8 cellular contexts compared by ENCODE assay signal in the genomic region with DNA sequence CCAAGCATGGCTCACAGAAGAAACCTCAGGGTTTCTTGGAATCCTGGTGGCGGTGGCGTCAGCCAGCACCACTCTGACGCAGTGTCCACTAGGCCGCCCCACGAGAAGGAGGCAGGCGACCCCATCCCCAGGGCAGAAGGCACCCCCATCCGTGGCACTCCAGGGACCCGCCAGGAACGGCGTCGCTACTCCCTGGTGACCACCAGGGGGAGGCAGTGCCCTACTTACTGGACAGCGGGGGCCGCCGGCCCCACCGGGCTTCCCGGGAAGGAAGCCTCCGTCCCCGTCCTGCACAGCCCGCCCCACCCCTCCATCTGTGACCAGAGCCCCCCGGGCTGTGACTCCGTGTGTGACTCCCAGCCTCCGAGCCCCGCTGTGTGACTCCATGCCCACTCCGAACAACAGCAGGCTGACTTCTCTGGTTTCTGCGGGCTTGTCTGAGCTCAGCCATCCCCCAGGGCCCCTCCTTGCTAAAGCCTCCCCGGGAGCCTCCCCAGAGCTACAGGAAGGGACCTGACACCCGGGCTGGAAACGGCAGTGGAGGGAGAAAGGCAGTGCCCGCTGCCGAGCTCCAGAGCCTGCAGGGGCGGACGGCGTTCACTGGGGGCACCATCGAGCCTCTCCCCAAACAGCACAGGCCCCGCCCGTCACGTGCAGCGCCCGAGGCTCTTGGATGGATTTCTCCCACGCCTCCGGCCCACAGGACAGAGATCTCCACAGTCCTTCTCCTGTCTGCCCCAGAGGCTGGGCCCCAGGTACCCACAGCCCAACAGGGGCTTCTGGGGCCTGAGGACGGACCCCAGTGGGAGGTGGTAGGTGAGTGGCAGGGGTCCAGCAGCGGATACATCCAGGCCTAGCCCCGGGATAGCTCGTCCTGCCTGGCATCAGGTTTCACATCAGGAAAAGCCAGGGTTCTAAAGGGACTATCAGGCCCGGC.
A peak's percentile ranks its signal among the peaks of the same experiment; 100 is the strongest.
DNase-seq lines count a peak whose midpoint lies in the region; ATAC-seq and TF ChIP-seq lines count a peak whose summit lies in the region.

No MANE protein-coding gene starts in this region.

- CTCF ChIA-PET in GM10248 (lab: Yijun Ruan, JAX) = interaction anchor here (0.6 to 9.7 kb wide), 57 partner anchors 9 to 673 kb away, joined by 3 to 122 read pairs (median 4); partner anchors contain the start of genes DDOST, HP1BP3, KIF17 and SH2D5

- TF ChIP-seq CTCF in GM10248 (IDR thresholded peaks at IDR 0.05; ENCODE audit: control extremely low read depth, extremely low read depth, low read depth, missing control alignments) = peak; percentile 85
- TF ChIP-seq CTCF in choroid plexus epithelial cell (conservative IDR thresholded peaks at IDR 0.05; ENCODE audit: low read depth, low read length) = peak; percentile 85

- H3K4me3 ChIP-seq in choroid plexus epithelial cell (ENCODE audit: low read depth, low read length) = peak overlapping the region; percentile 66

- ATAC-seq in HG03280 (IDR thresholded peaks at IDR 0.05; ENCODE audit: unreplicated experiment) (peak; percentile 81), HG02571 (IDR thresholded peaks at IDR 0.05; ENCODE audit: unreplicated experiment) (no peak)

- POLR2A ChIA-PET in GM10248 (lab: Yijun Ruan, JAX) = no interaction called here

- DNase-seq in GM10248 (ENCODE audit: extremely low spot score) (peak; percentile 90), NCI-H510A treated with DMSO at 0.1 percent for 48 hours (lab: John Stamatoyannopoulos, UW) (peak; percentile 99), choroid plexus epithelial cell (ENCODE audit: low read depth) (peak; percentile 92), kidney tubule cell (ENCODE audit: low spot score) (peak; percentile 93)
- peak; percentile 67 to 74 for DNase-seq in activated CD4-positive, alpha-beta T cell treated with anti-CD3 and anti-CD28 coated beads for 4 hours
- peak; percentile 46 to 64 for DNase-seq in stimulated activated CD4-positive, alpha-beta T cell treated with anti-CD3 and anti-CD28 coated beads, Interleukin-15, amount 100 ng/mL, for 1 hour (ENCODE audit: low read depth in 1 of 2, low spot score in 1 of 2)
